In the genomic region with DNA sequence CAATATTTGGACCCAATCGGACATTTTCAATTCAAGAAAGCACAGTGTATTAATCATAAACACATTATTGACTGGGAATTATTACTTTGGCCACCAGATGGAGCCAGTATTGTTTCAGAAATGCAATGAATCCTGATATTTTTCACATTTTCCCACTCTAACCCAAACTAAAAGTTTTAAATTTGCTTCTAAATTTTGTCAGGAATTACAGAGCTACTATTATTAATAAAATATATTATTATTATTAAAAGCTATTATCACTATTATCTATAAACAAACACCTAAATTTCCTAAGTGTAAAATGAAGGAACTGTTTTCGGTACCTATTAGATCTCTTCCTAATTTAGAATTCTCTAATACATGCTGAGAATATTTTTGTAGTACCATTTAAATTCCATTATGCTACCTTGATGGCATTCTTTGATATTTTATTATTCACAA, we compare ENCODE assay signal across 8 cellular contexts.
DNase-seq lines count a peak whose midpoint lies in the region; ATAC-seq, FAIRE-seq and TF ChIP-seq lines count a peak whose summit lies in the region.

No MANE protein-coding gene starts in this region.

- TF ChIP-seq POLR2A in H1 (IDR thresholded peaks at IDR 0.05; ENCODE audit: control extremely low read depth in 1 of 2, low read depth in 2 of 2, low read length in 2 of 2): no peak

- peak in 2 of 3 experiments; percentile 17 to 40; a peak in 2 of 4 replicates for TF ChIP-seq CTCF in H1 (IDR thresholded peaks at IDR 0.05; ENCODE audit: control extremely low read depth in 1 of 3, insufficient read depth in 1 of 3, low read depth in 1 of 3, low read length in 3 of 3)

- no peak overlapping the region for H3K27ac ChIP-seq in H1 (ENCODE audit: low read depth, low read length)

- no peak overlapping the region for H2BK15ac ChIP-seq in H1 (ENCODE audit: low read length)

- no peaks in the 10 kb centered on the region for H3K36me3 ChIP-seq in H1 (ENCODE audit: control insufficient read depth in 2 of 4, insufficient read depth in 4 of 4, low read length in 3 of 4)

- H3K36me3 Mint-ChIP-seq in stimulated activated naive B cell treated with anti-CD40 and anti-IgM and Interleukin-4, amounts not matched to agents 10 μg/mL and 1 μg/mL and 100 μg/mL, for 72 hours: no peaks in the 10 kb centered on the region

- H3K4me3 Mint-ChIP-seq in stimulated activated naive B cell treated with anti-CD40 and anti-IgM and Interleukin-4, amounts not matched to agents 10 μg/mL and 1 μg/mL and 100 μg/mL, for 72 hours: no peak overlapping the region

- no peak overlapping the region for H2BK20ac ChIP-seq in H1 (ENCODE audit: low read length)

- H3K27me3 ChIP-seq in H1 (replicated peaks in 1 of 4; ENCODE audit: control insufficient read depth in 3 of 4, extremely low read depth in 1 of 4, insufficient read depth in 3 of 4, low read length in 3 of 4): no peaks in the 10 kb centered on the region

- no peaks in the 10 kb centered on the region for H4K20me1 ChIP-seq in H1 (replicated peaks in 1 of 2; ENCODE audit: control insufficient read depth in 1 of 2, insufficient read depth in 2 of 2, low read length in 2 of 2)

- CTCF ChIA-PET in H1 (lab: Charles Lee; ENCODE audit: partially characterized antibody): interaction anchor here (0.7 to 1.8 kb wide), 7 partner anchors 9 to 550 kb away, joined by 3 to 13 read pairs (median 4); no protein-coding TSS in a partner anchor

- H2BK5ac ChIP-seq in H1 (ENCODE audit: low read depth, low read length): no peak overlapping the region

- H4K91ac ChIP-seq in H1 (replicated peaks; ENCODE audit: insufficient read length, low read length): no peak overlapping the region

- H3K23me2 ChIP-seq in H1 (ENCODE audit: low read depth, low read length): no peaks in the 10 kb centered on the region

- H3K4ac ChIP-seq in H1 (replicated peaks; ENCODE audit: insufficient read length, low read depth, low read length): no peak overlapping the region

- H3K4me3 ChIP-seq in H1 (ENCODE audit: extremely low read depth in 1 of 4, insufficient read depth in 2 of 4, low read depth in 3 of 4, low read length in 4 of 4): no peak overlapping the region

- H3K79me1 ChIP-seq in H1 (ENCODE audit: low read depth, low read length): no peaks in the 10 kb centered on the region

- no peak overlapping the region for H2AFZ ChIP-seq in H1 (ENCODE audit: low read length)

- no peak overlapping the region for H3K4me2 ChIP-seq in H1 (ENCODE audit: insufficient read depth in 1 of 2, low read depth in 2 of 2, low read length in 2 of 2)

- no peaks in the 10 kb centered on the region; a peak in 2 of 7 replicates for H3K4me1 ChIP-seq in H1 (replicated peaks in 1 of 4; ENCODE audit: control insufficient read depth in 3 of 4, insufficient read depth in 4 of 4, low read length in 3 of 4)

- no peak overlapping the region for H3K18ac ChIP-seq in H1 (ENCODE audit: extremely low read depth, low read length)

- H3K27me3 Mint-ChIP-seq in stimulated activated naive B cell treated with anti-CD40 and anti-IgM and Interleukin-4, amounts not matched to agents 10 μg/mL and 1 μg/mL and 100 μg/mL, for 72 hours: peaks cover 13 to 23% of the 10 kb centered on the region in 2 donors

- no peak for ATAC-seq in HG03039 (IDR thresholded peaks at IDR 0.05; ENCODE audit: unreplicated experiment)
- no peak for ATAC-seq in stimulated activated naive B cell treated with anti-CD40 and anti-IgM and Interleukin-4, amounts not matched to agents 10 μg/mL and 1 μg/mL and 100 μg/mL, for 72 hours (replicated peaks)

- no peaks in the 10 kb centered on the region for H3K79me2 ChIP-seq in H1 (ENCODE audit: control insufficient read depth in 1 of 2, insufficient read depth in 2 of 2, low read length in 2 of 2)

- no peaks in the 10 kb centered on the region for H3K9me3 Mint-ChIP-seq in stimulated activated naive B cell treated with anti-CD40 and anti-IgM and Interleukin-4, amounts not matched to agents 10 μg/mL and 1 μg/mL and 100 μg/mL, for 72 hours

- H2AK5ac ChIP-seq in H1 (ENCODE audit: low read depth, low read length): no peak overlapping the region

- H2BK12ac ChIP-seq in H1 (ENCODE audit: low read depth, low read length): no peak overlapping the region

- no peak for FAIRE-seq in H1 (lab: Jason Lieb, UNC)

- no peak overlapping the region for H3K56ac ChIP-seq in H1 (replicated peaks; ENCODE audit: insufficient read length, low read depth, low read length)

- peak; percentile 57 to 62 for TF ChIP-seq RAD21 in H1 (IDR thresholded peaks at IDR 0.05 in 1 of 2, conservative IDR thresholded peaks at IDR 0.05 in 1 of 2; ENCODE audit: low read depth in 2 of 2, low read length in 2 of 2)

- H3K14ac ChIP-seq in H1 (ENCODE audit: insufficient read length): no peak overlapping the region

- TF ChIP-seq EP300 in H1 (IDR thresholded peaks at IDR 0.05; ENCODE audit: borderline replicate concordance in 1 of 2, low read depth in 2 of 2, low read length in 2 of 2): no peak

- H3K9ac ChIP-seq in H1 (replicated peaks in 1 of 4; ENCODE audit: extremely low read depth in 1 of 4, low read depth in 3 of 4, low read length in 3 of 4): no peak overlapping the region

- 96% methylated on average over 2 of the region's 2 CpGs; no CpG with 5 or more reads in 1 of the 2 experiments for WGBS in H1 (ENCODE audit: extremely low coverage in 1 of 2, insufficient coverage in 1 of 2, insufficient read length in 1 of 2, insufficient replicate concordance in 2 of 2, low coverage in 1 of 2, low lambda C conversion rate in 2 of 2, missing lambda C conversion rate in 1 of 2), 2 experiments

- H2BK120ac ChIP-seq in H1 (replicated peaks; ENCODE audit: low read depth, low read length): no peak overlapping the region

- DNase-seq in DMS 273 (lab: John Stamatoyannopoulos, UW; ENCODE audit: unreplicated experiment): peak; percentile 45
- no peak for DNase-seq in DMS 273 treated with DMSO at 0.1 percent for 48 hours (lab: John Stamatoyannopoulos, UW)
- DNase-seq in NCI-H446 (lab: John Stamatoyannopoulos, UW): peak; percentile 39 to 63
- no peak for DNase-seq in H1 (ENCODE audit: low read depth in 1 of 2, low spot score in 2 of 2)
- peak; percentile 30 for DNase-seq in renal cortical epithelial cell (ENCODE audit: low read depth)
- no peak for DNase-seq in T-helper 1 cell
- DNase-seq in stimulated activated naive B cell treated with anti-CD40 and anti-IgM and Interleukin-4, amounts not matched to agents 10 μg/mL and 1 μg/mL and 100 μg/mL, for 72 hours: no peak

- no peak overlapping the region for H3K23ac ChIP-seq in H1 (ENCODE audit: insufficient read length)

- H3K4me1 Mint-ChIP-seq in stimulated activated naive B cell treated with anti-CD40 and anti-IgM and Interleukin-4, amounts not matched to agents 10 μg/mL and 1 μg/mL and 100 μg/mL, for 72 hours: no peaks in the 10 kb centered on the region

- H3K27ac Mint-ChIP-seq in stimulated activated naive B cell treated with anti-CD40 and anti-IgM and Interleukin-4, amounts not matched to agents 10 μg/mL and 1 μg/mL and 100 μg/mL, for 72 hours: no peak overlapping the region

- no peaks in the 10 kb centered on the region for H3K9me3 ChIP-seq in H1 (ENCODE audit: insufficient read depth in 2 of 2, low read depth in 1 of 2, low read length in 1 of 2)

- H4K5ac ChIP-seq in H1 (ENCODE audit: insufficient read length, low read depth, low read length): no peak overlapping the region

- POLR2A ChIA-PET in H1 (lab: Charles Lee; ENCODE audit: partially characterized antibody): no interaction called here

- H4K8ac ChIP-seq in H1 (ENCODE audit: extremely low read depth, insufficient read depth, low read length): no peak overlapping the region

TF ChIP-seq in H1, 55 proteins besides CTCF, POLR2A, EP300 and RAD21 (continues in another document):
- TF ChIP-seq SIN3A (conservative IDR thresholded peaks at IDR 0.05 in 1 of 2, IDR thresholded peaks at IDR 0.05 in 1 of 2; ENCODE audit: low read depth in 1 of 2, low read length in 2 of 2) (no peak), KDM4A (IDR thresholded peaks at IDR 0.05; ENCODE audit: low read depth, low read length, severe bottlenecking) (no peak), ZNF274 (IDR thresholded peaks at IDR 0.05; ENCODE audit: borderline replicate concordance, extremely low read depth, low read length) (no peak), NANOG (IDR thresholded peaks at IDR 0.05; ENCODE audit: insufficient read depth, low read depth, low read length, poor library complexity, severe bottlenecking) (no peak)

Comparison
In these comparisons a context has a peak if more than half of its experiments do, and no peak if none do; other contexts are left out.
1. DNase-seq: peak in DMS 273 (single experiment), NCI-H446 (2 of 2) and renal cortical epithelial cell (single experiment); none in DMS 273 treated with DMSO at 0.1 percent for 48 hours (single experiment), H1 (0 of 2), T-helper 1 cell (0 of 5) and stimulated activated naive B cell treated with anti-CD40 and anti-IgM and Interleukin-4, amounts not matched to agents 10 μg/mL and 1 μg/mL and 100 μg/mL, for 72 hours (single experiment).